In the genomic region with DNA sequence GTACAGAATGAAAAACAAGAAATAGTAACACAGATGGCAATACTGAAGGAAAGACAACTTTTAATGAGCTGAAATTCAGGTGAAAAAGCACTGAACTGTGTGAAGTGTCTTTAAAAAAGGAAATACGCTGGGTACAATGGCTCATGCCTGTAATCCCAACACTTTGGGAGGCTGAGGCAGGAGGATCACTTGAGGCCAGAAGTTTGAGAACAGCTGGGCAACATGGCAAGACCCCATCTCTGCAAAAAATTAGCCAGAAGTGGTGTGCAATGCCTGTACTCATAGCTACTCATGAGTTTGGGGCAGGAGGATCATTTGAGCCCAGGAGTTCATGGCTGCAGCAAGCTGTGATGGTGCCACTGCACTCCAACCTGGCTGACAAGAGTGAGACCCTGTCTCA, we compare ENCODE assay signal across 2 cellular contexts.
TF ChIP-seq lines count a peak whose summit lies in the region.

No MANE protein-coding gene starts in this region.

TF ChIP-seq in HepG2, 621 proteins besides CTCF, POLR2A, EP300 and RAD21:
- TF ChIP-seq ATAD3A (CRISPR knock-in tag; IDR thresholded peaks at IDR 0.05) (no peak), ZNF121 (CRISPR knock-in tag; IDR thresholded peaks at IDR 0.05) (peak; percentile 56)
- TF ChIP-seq, protein P1, sequence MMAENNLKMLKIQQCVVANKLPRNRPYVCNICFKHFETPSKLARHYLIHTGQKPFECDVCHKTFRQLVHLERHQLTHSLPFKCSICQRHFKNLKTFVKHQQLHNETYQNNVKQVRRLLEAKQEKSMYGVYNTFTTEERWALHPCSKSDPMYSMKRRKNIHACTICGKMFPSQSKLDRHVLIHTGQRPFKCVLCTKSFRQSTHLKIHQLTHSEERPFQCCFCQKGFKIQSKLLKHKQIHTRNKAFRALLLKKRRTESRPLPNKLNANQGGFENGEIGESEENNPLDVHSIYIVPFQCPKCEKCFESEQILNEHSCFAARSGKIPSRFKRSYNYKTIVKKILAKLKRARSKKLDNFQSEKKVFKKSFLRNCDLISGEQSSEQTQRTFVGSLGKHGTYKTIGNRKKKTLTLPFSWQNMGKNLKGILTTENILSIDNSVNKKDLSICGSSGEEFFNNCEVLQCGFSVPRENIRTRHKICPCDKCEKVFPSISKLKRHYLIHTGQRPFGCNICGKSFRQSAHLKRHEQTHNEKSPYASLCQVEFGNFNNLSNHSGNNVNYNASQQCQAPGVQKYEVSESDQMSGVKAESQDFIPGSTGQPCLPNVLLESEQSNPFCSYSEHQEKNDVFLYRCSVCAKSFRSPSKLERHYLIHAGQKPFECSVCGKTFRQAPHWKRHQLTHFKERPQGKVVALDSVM (CRISPR knock-in tag; IDR thresholded peaks at IDR 0.05), result peak; percentile 61

TF ChIP-seq in WTC11, 78 proteins besides CTCF, POLR2A, EP300 and RAD21:
- TF ChIP-seq ZNF671 (CRISPR knock-in tag; IDR thresholded peaks at IDR 0.05) (no peak), TCF7 (CRISPR knock-in tag; IDR thresholded peaks at IDR 0.05; ENCODE audit: low read depth) (no peak), SOX15 (CRISPR knock-in tag; IDR thresholded peaks at IDR 0.05) (no peak), NFATC4 (CRISPR knock-in tag; IDR thresholded peaks at IDR 0.05) (no peak), ZNF121 (CRISPR knock-in tag; IDR thresholded peaks at IDR 0.05) (peak; percentile 80)
- TF ChIP-seq, protein P2, sequence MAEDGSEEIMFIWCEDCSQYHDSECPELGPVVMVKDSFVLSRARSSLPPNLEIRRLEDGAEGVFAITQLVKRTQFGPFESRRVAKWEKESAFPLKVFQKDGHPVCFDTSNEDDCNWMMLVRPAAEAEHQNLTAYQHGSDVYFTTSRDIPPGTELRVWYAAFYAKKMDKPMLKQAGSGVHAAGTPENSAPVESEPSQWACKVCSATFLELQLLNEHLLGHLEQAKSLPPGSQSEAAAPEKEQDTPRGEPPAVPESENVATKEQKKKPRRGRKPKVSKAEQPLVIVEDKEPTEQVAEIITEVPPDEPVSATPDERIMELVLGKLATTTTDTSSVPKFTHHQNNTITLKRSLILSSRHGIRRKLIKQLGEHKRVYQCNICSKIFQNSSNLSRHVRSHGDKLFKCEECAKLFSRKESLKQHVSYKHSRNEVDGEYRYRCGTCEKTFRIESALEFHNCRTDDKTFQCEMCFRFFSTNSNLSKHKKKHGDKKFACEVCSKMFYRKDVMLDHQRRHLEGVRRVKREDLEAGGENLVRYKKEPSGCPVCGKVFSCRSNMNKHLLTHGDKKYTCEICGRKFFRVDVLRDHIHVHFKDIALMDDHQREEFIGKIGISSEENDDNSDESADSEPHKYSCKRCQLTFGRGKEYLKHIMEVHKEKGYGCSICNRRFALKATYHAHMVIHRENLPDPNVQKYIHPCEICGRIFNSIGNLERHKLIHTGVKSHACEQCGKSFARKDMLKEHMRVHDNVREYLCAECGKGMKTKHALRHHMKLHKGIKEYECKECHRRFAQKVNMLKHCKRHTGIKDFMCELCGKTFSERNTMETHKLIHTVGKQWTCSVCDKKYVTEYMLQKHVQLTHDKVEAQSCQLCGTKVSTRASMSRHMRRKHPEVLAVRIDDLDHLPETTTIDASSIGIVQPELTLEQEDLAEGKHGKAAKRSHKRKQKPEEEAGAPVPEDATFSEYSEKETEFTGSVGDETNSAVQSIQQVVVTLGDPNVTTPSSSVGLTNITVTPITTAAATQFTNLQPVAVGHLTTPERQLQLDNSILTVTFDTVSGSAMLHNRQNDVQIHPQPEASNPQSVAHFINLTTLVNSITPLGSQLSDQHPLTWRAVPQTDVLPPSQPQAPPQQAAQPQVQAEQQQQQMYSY (CRISPR knock-in tag; IDR thresholded peaks at IDR 0.05), result no peak
- TF ChIP-seq, protein P3, sequence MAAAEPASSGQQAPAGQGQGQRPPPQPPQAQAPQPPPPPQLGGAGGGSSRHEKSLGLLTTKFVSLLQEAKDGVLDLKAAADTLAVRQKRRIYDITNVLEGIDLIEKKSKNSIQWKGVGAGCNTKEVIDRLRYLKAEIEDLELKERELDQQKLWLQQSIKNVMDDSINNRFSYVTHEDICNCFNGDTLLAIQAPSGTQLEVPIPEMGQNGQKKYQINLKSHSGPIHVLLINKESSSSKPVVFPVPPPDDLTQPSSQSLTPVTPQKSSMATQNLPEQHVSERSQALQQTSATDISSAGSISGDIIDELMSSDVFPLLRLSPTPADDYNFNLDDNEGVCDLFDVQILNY (CRISPR knock-in tag; IDR thresholded peaks at IDR 0.05), result no peak
- TF ChIP-seq, protein P4, sequence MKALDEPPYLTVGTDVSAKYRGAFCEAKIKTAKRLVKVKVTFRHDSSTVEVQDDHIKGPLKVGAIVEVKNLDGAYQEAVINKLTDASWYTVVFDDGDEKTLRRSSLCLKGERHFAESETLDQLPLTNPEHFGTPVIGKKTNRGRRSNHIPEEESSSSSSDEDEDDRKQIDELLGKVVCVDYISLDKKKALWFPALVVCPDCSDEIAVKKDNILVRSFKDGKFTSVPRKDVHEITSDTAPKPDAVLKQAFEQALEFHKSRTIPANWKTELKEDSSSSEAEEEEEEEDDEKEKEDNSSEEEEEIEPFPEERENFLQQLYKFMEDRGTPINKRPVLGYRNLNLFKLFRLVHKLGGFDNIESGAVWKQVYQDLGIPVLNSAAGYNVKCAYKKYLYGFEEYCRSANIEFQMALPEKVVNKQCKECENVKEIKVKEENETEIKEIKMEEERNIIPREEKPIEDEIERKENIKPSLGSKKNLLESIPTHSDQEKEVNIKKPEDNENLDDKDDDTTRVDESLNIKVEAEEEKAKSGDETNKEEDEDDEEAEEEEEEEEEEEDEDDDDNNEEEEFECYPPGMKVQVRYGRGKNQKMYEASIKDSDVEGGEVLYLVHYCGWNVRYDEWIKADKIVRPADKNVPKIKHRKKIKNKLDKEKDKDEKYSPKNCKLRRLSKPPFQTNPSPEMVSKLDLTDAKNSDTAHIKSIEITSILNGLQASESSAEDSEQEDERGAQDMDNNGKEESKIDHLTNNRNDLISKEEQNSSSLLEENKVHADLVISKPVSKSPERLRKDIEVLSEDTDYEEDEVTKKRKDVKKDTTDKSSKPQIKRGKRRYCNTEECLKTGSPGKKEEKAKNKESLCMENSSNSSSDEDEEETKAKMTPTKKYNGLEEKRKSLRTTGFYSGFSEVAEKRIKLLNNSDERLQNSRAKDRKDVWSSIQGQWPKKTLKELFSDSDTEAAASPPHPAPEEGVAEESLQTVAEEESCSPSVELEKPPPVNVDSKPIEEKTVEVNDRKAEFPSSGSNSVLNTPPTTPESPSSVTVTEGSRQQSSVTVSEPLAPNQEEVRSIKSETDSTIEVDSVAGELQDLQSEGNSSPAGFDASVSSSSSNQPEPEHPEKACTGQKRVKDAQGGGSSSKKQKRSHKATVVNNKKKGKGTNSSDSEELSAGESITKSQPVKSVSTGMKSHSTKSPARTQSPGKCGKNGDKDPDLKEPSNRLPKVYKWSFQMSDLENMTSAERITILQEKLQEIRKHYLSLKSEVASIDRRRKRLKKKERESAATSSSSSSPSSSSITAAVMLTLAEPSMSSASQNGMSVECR (CRISPR knock-in tag; IDR thresholded peaks at IDR 0.05; ENCODE audit: borderline replicate concordance), result no peak
- TF ChIP-seq, protein P5, sequence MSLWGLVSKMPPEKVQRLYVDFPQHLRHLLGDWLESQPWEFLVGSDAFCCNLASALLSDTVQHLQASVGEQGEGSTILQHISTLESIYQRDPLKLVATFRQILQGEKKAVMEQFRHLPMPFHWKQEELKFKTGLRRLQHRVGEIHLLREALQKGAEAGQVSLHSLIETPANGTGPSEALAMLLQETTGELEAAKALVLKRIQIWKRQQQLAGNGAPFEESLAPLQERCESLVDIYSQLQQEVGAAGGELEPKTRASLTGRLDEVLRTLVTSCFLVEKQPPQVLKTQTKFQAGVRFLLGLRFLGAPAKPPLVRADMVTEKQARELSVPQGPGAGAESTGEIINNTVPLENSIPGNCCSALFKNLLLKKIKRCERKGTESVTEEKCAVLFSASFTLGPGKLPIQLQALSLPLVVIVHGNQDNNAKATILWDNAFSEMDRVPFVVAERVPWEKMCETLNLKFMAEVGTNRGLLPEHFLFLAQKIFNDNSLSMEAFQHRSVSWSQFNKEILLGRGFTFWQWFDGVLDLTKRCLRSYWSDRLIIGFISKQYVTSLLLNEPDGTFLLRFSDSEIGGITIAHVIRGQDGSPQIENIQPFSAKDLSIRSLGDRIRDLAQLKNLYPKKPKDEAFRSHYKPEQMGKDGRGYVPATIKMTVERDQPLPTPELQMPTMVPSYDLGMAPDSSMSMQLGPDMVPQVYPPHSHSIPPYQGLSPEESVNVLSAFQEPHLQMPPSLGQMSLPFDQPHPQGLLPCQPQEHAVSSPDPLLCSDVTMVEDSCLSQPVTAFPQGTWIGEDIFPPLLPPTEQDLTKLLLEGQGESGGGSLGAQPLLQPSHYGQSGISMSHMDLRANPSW (CRISPR knock-in tag; conservative IDR thresholded peaks at IDR 0.05; ENCODE audit: low read depth), result no peak
